Comparison of ENCODE assay signal across 2 cellular contexts in genomic region chr12:75976913-75977312, GRCh38.
TF ChIP-seq lines count a peak whose summit lies in the region.

No MANE protein-coding gene starts in this region.

TF ChIP-seq in SK-N-SH, 30 proteins besides CTCF, POLR2A, EP300 and RAD21 (continued from another document):
- TF ChIP-seq PBX3 (IDR thresholded peaks at IDR 0.05) = no peak
- no peak for TF ChIP-seq NRF1 (IDR thresholded peaks at IDR 0.05; ENCODE audit: low read depth, low read length)
- no peak for TF ChIP-seq POLR2AphosphoS5 (IDR thresholded peaks at IDR 0.05; ENCODE audit: low read depth, low read length)

TF ChIP-seq in SK-N-SH treated with all-trans-retinoic acid at 6 μM for 48 hours, 23 proteins besides CTCF, POLR2A, EP300 and RAD21 (continued from another document):
- TF ChIP-seq CSRNP3 (CRISPR knock-in tag; IDR thresholded peaks at IDR 0.05) (no peak), TSHZ2 (CRISPR knock-in tag; IDR thresholded peaks at IDR 0.05) (no peak)
